ENCODE assay signal across 11 cellular contexts in the genomic region with DNA sequence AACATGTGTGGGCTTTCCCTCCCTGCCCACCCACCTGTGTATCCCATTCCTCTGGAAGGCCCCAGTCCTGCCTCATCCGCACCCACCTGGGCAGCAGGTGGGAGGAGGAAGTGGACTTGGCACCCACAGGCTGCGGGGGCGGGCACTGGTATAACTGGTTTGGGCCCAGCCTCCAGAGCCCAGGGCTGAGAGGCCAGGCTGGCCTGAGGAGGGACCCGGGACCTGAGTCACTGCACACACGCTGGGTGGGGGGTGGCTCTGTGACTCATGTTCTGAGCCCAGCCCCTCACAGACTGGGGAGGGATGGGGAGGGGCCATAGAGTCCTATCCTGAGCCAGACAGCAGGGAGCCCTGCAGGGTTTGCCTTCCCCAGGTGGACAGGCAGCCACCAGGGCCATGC. TPM values are rescaled to one million over a fixed set of nuclear protein-coding genes. Genes with fewer than 3 reads are reported as not detected.
DNase-seq lines count a peak whose midpoint lies in the region; ATAC-seq and TF ChIP-seq lines count a peak whose summit lies in the region.
"Had no signal": no experiment of that assay in that cellular context is flagged by ENCODE, and none has a peak within 500 bp of the region (broad histone marks: within the 10 kb centered on the region; RNA-seq: fewer than 3 reads in every experiment).

No MANE protein-coding gene starts in this region.

- TF ChIP-seq CTCF in body of pancreas (IDR thresholded peaks at IDR 0.05) (no peak), left lung (IDR thresholded peaks at IDR 0.05) (no peak)

- H3K9ac ChIP-seq in Karpas-422 (ENCODE audit: low read length), result no peak overlapping the region
- H3K9ac ChIP-seq: parathyroid adenoma had no signal

- H3K79me2 ChIP-seq in ACC112 (ENCODE audit: control insufficient read depth, insufficient read depth, low read length, unreplicated experiment) (no peaks in the 10 kb centered on the region), Karpas-422 (ENCODE audit: low read length) (no peaks in the 10 kb centered on the region)
- H3K79me2 ChIP-seq: parathyroid adenoma had no signal

- peak overlapping the region; percentile 8; the same call in 1 of the 2 replicates for H3K4me3 ChIP-seq in ACC112 (ENCODE audit: low read depth, low read length)
- H3K4me3 ChIP-seq in body of pancreas, result no peak overlapping the region
- no peak overlapping the region for H3K4me3 ChIP-seq in left lung
- H3K4me3 ChIP-seq in Karpas-422 (ENCODE audit: low read length), result no peak overlapping the region
- H3K4me3 ChIP-seq: uterus had no signal

- H3K36me3 ChIP-seq in ACC112 (ENCODE audit: insufficient read depth, low read length) (no peaks in the 10 kb centered on the region), body of pancreas (replicated peaks in 1 of 2; ENCODE audit: insufficient read depth in 1 of 2, low read depth in 2 of 2) (no peaks in the 10 kb centered on the region), left lung (no peaks in the 10 kb centered on the region), Karpas-422 (ENCODE audit: insufficient read depth, low read length) (no peaks in the 10 kb centered on the region)
- H3K36me3 ChIP-seq: uterus had no signal

- H3K9me2 ChIP-seq in Karpas-422 (replicated peaks; ENCODE audit: insufficient read depth, low read length), result no peaks in the 10 kb centered on the region

- intact Hi-C loops in body of pancreas (cut with DNase I) (no loop called here), left lung (cut with DNase I) (no loop called here)

- 4 to 18% methylated on average over 5 of the region's 5 CpGs for WGBS in body of pancreas, 2 donors

- no peaks in the 10 kb centered on the region for H3K9me3 ChIP-seq in body of pancreas
- no peaks in the 10 kb centered on the region for H3K9me3 ChIP-seq in left lung
- no peaks in the 10 kb centered on the region for H3K9me3 ChIP-seq in Karpas-422 (ENCODE audit: low read length)
- H3K9me3 ChIP-seq: uterus had no signal

- H3K27me3 ChIP-seq in ACC112 (ENCODE audit: insufficient read depth, low read length) (no peaks in the 10 kb centered on the region), body of pancreas (no peaks in the 10 kb centered on the region), left lung (peaks cover 0 to 13% of the 10 kb centered on the region in 2 donors), Karpas-422 (ENCODE audit: low read length) (no peaks in the 10 kb centered on the region)
- H3K27me3 ChIP-seq: uterus had no signal

- peak overlapping the region; percentile 47 for H3K27ac ChIP-seq in ACC112 (ENCODE audit: low read depth, low read length)
- H3K27ac ChIP-seq in body of pancreas, result peak overlapping the region; percentile 87 to 93 (median 92)
- peak overlapping the region; percentile 55 to 77 for H3K27ac ChIP-seq in left lung
- H3K27ac ChIP-seq in Karpas-422 (ENCODE audit: low read length), result no peak overlapping the region
- H3K27ac ChIP-seq: parathyroid adenoma, uterus had no signal

- no peaks in the 10 kb centered on the region for H4K20me1 ChIP-seq in Karpas-422 (ENCODE audit: insufficient read depth, low read depth, low read length)

- ATAC-seq in body of pancreas (peak; percentile 94), left lung (peak; percentile 95), HG03097 (IDR thresholded peaks at IDR 0.05; ENCODE audit: low FRiP score, unreplicated experiment) (no peak), GM21737 (IDR thresholded peaks at IDR 0.05; ENCODE audit: unreplicated experiment) (no peak)

- no peak overlapping the region for H3K4me2 ChIP-seq in Karpas-422 (ENCODE audit: low read depth, low read length, poor library complexity, severe bottlenecking)

- peak; percentile 99 for DNase-seq in HPDE6-E6E7 (ENCODE audit: extremely low spot score)
- DNase-seq in body of pancreas, result peak; percentile 90 to 99 (median 98)
- DNase-seq in left lung, result peak; percentile 91 to 94
- no peak for DNase-seq in Karpas-422
- DNase-seq in NCI-H146 (lab: John Stamatoyannopoulos, UW), result no peak
- DNase-seq: caudate nucleus, uterus had no signal

- H2AFZ ChIP-seq in ACC112 (ENCODE audit: low read length, unreplicated experiment) (no peak overlapping the region), Karpas-422 (ENCODE audit: low read length) (no peak overlapping the region)
- H2AFZ ChIP-seq: parathyroid adenoma had no signal

- H3K4me1 ChIP-seq in ACC112 (ENCODE audit: control insufficient read depth, insufficient read depth, low read length, unreplicated experiment), result peaks cover 20% of the 10 kb centered on the region
- peaks cover 31% of the 10 kb centered on the region for H3K4me1 ChIP-seq in body of pancreas
- peaks cover 9 to 11% of the 10 kb centered on the region in 2 donors for H3K4me1 ChIP-seq in left lung
- peaks cover 9% of the 10 kb centered on the region for H3K4me1 ChIP-seq in Karpas-422 (ENCODE audit: low read length)

- TF ChIP-seq POLR2A in body of pancreas (IDR thresholded peaks at IDR 0.05), result peak in 2 of 3 donors; percentile 6 to 38

RNA-seq across cellular contexts. Expression of a gene that starts 16.7 kb away (rescaled TPM):
- total RNA-seq in body of pancreas (1 to 10 TPM in 1 of 2 donors, not detected in 1; 4.2 TPM), left lung (10 to 100 TPM; 28.3 to 50.0 TPM)
- total RNA-seq in Karpas-422 (2014; rRNA removed; shearing (Covaris generic); ENCODE audit: low replicate concordance), result 0.25 TPM in 1 of 2 replicates, not detected in the other

RNA-seq across cellular contexts. Expression of a gene that starts 26.9 kb away (rescaled TPM):
- total RNA-seq in body of pancreas (100 to 1,000 TPM in 1 of 2 donors, 10 to 100 TPM in 1; 35.3 to 231 TPM), left lung (10 to 100 TPM; 18.0 to 31.7 TPM)
- total RNA-seq in Karpas-422 (2014; rRNA removed; shearing (Covaris generic); ENCODE audit: low replicate concordance), result not detected in 2 replicates

Comparison
In these comparisons a context has a peak if more than half of its experiments do, and no peak if none do; other contexts are left out.
1. DNase-seq: peak in HPDE6-E6E7 (single experiment), body of pancreas (4 of 4) and left lung (2 of 2); none in Karpas-422 (single experiment) and NCI-H146 (single experiment).
2. ATAC-seq: peak in body of pancreas (single experiment) and left lung (single experiment); none in HG03097 (single experiment) and GM21737 (single experiment).
3. RNA of a gene that starts 16.7 kb away (total RNA-seq): 28.3 to 50.0 TPM in left lung; 4.2 TPM in body of pancreas and 0.25 TPM in Karpas-422; every median in the first group is over 4 times any median in the second.
4. RNA of a gene that starts 26.9 kb away (total RNA-seq): 35.3 to 231 TPM in body of pancreas and 18.0 to 31.7 TPM in left lung; not detected in Karpas-422; every median in the first group is over 10 times any median in the second.